18 cellular contexts compared by ENCODE assay signal in genomic region chr11:79412761-79413160, GRCh38. TPM values are rescaled to one million over a fixed set of nuclear protein-coding genes. Genes with fewer than 3 reads are reported as not detected.
DNase-seq lines count a peak whose midpoint lies in the region; ATAC-seq and TF ChIP-seq lines count a peak whose summit lies in the region.
"Had no signal": no experiment of that assay in that cellular context is flagged by ENCODE, and none has a peak within 500 bp of the region (broad histone marks: within the 10 kb centered on the region; RNA-seq: fewer than 3 reads in every experiment).

No MANE protein-coding gene starts in this region.

- peaks cover 8% of the 10 kb centered on the region for H3K4me1 ChIP-seq in mesenchymal stem cell (ENCODE audit: control insufficient read depth, insufficient read depth, low read depth, low read length)

- no peak overlapping the region for H3K23ac ChIP-seq in mesenchymal stem cell (ENCODE audit: low read length in 2 of 2)

- ATAC-seq in GM18519 (IDR thresholded peaks at IDR 0.05; ENCODE audit: low FRiP score, unreplicated experiment) = peak; percentile 59
- peak; percentile 56 for ATAC-seq in HG02885 (IDR thresholded peaks at IDR 0.05; ENCODE audit: poor library complexity, unreplicated experiment)
- no peak for ATAC-seq in T-helper 17 cell
- ATAC-seq in activated CD8-positive, alpha-beta T cell treated with anti-CD3 and anti-CD28 coated beads, Interleukin-2, amount 10 ng/mL, durations not matched to agents 7 days and 5 days = no peak
- ATAC-seq: HepG2 had no signal

- no peak for TF ChIP-seq CTCF in RWPE1 (conservative IDR thresholded peaks at IDR 0.05; ENCODE audit: low read depth)

- H3K4me2 ChIP-seq in mesenchymal stem cell (ENCODE audit: low read length, poor library complexity, severe bottlenecking) = no peak overlapping the region

- H2BK12ac ChIP-seq in mesenchymal stem cell (ENCODE audit: low read length in 2 of 2) = peak overlapping the region in 1 of 2 experiments; percentile 29

- peaks cover 0 to 4% of the 10 kb centered on the region in 2 experiments for H3K27me3 ChIP-seq in mesenchymal stem cell (ENCODE audit: control insufficient read depth in 1 of 2, insufficient read depth in 1 of 2, low read length in 2 of 2)
- H3K27me3 ChIP-seq: BLaER1, brain microvascular endothelial cell, right atrium auricular region had no signal

- no peak overlapping the region for H3K18ac ChIP-seq in mesenchymal stem cell (ENCODE audit: low read depth in 1 of 2, low read length in 2 of 2)

- no peak overlapping the region for H3K27ac Mint-ChIP-seq in T-helper 17 cell
- H3K27ac Mint-ChIP-seq in activated CD8-positive, alpha-beta T cell treated with anti-CD3 and anti-CD28 coated beads, Interleukin-2, amount 10 ng/mL, durations not matched to agents 7 days and 5 days = no peak overlapping the region

- H3K9ac ChIP-seq in mesenchymal stem cell (ENCODE audit: low read length) = peak overlapping the region; percentile 45
- H3K9ac ChIP-seq: BLaER1 had no signal

- H2BK5ac ChIP-seq in mesenchymal stem cell (ENCODE audit: low read depth, low read length, poor library complexity, severe bottlenecking) = no peak overlapping the region

- H3K27me3 Mint-ChIP-seq in T-helper 17 cell = peaks cover 4% of the 10 kb centered on the region
- H3K27me3 Mint-ChIP-seq in activated CD8-positive, alpha-beta T cell treated with anti-CD3 and anti-CD28 coated beads, Interleukin-2, amount 10 ng/mL, durations not matched to agents 7 days and 5 days (ENCODE audit: low read depth) = no peaks in the 10 kb centered on the region

- no peaks in the 10 kb centered on the region for H3K4me1 Mint-ChIP-seq in T-helper 17 cell
- H3K4me1 Mint-ChIP-seq in activated CD8-positive, alpha-beta T cell treated with anti-CD3 and anti-CD28 coated beads, Interleukin-2, amount 10 ng/mL, durations not matched to agents 7 days and 5 days (ENCODE audit: low read depth) = no peaks in the 10 kb centered on the region
- H3K4me1 Mint-ChIP-seq: naive B cell had no signal

- H3K9me3 Mint-ChIP-seq in activated CD8-positive, alpha-beta T cell treated with anti-CD3 and anti-CD28 coated beads, Interleukin-2, amount 10 ng/mL, durations not matched to agents 7 days and 5 days (ENCODE audit: insufficient read depth) = no peaks in the 10 kb centered on the region

- H3K79me1 ChIP-seq in mesenchymal stem cell (replicated peaks; ENCODE audit: low read length, poor library complexity, severe bottlenecking) = no peaks in the 10 kb centered on the region

- H3K27ac ChIP-seq in RWPE1 (peak overlapping the region; percentile 88), mesenchymal stem cell (ENCODE audit: low read length, poor library complexity, severe bottlenecking) (no peak overlapping the region)
- H3K27ac ChIP-seq: BLaER1, brain microvascular endothelial cell, heart right ventricle, right atrium auricular region had no signal

- WGBS in mesenchymal stem cell = 81% methylated on average over 1 of the region's 1 CpG

- no peak overlapping the region for H2BK120ac ChIP-seq in mesenchymal stem cell (ENCODE audit: low read depth, low read length)

- peak; percentile 60 for DNase-seq in RWPE1 (ENCODE audit: low spot score)
- no peak for DNase-seq in mesenchymal stem cell
- no peak for DNase-seq in Ammon's horn (ENCODE audit: low spot score)
- no peak for DNase-seq in T-helper 17 cell
- no peak for DNase-seq in NCI-H526 treated with DMSO at 0.1 percent for 48 hours (lab: John Stamatoyannopoulos, UW)
- DNase-seq in activated CD8-positive, alpha-beta T cell treated with anti-CD3 and anti-CD28 coated beads, Interleukin-2, amount 10 ng/mL, durations not matched to agents 7 days and 5 days = no peak
- DNase-seq: activated CD8-positive, alpha-beta memory T cell treated with anti-CD3 and anti-CD28 coated beads for 24 hours; activated effector memory CD4-positive, alpha-beta T cell treated with anti-CD3 and anti-CD28 coated beads, Interleukin-2, amount 50 U/mL, for 16 hours; GOT3; naive B cell; stimulated activated naive CD4-positive, alpha-beta T cell treated with Interleukin-2 at 50 U/mL for 16 hours had no signal

- H4K91ac ChIP-seq in mesenchymal stem cell (ENCODE audit: low read length) = no peak overlapping the region

- no peak overlapping the region for H3K14ac ChIP-seq in mesenchymal stem cell (ENCODE audit: low read length in 2 of 2)

- no peak overlapping the region for H3K4ac ChIP-seq in mesenchymal stem cell (ENCODE audit: low read depth in 1 of 2, low read length in 2 of 2)

- POLR2A ChIA-PET in RWPE1 (lab: Yijun Ruan, JAX; ENCODE audit: low non-redundant PET) = no interaction called here
- POLR2A ChIA-PET in activated CD8-positive, alpha-beta T cell treated with anti-CD3 and anti-CD28 coated beads, Interleukin-2, amount 10 ng/mL, durations not matched to agents 7 days and 5 days (lab: Charles Lee) = no interaction called here

- H2AK5ac ChIP-seq in mesenchymal stem cell (ENCODE audit: low read length, severe bottlenecking) = no peak overlapping the region

- H2BK15ac ChIP-seq in mesenchymal stem cell (ENCODE audit: low read depth, poor library complexity, severe bottlenecking) = no peak overlapping the region

- H3K4me3 Mint-ChIP-seq in T-helper 17 cell = no peak overlapping the region
- no peak overlapping the region for H3K4me3 Mint-ChIP-seq in activated CD8-positive, alpha-beta T cell treated with anti-CD3 and anti-CD28 coated beads, Interleukin-2, amount 10 ng/mL, durations not matched to agents 7 days and 5 days
- H3K4me3 Mint-ChIP-seq: naive B cell had no signal

- CTCF ChIA-PET in RWPE1 (lab: Yijun Ruan, JAX) = interaction anchor here (0.6 kb wide), 1 partner anchor 133 kb away, joined by 3 read pairs; no protein-coding TSS in a partner anchor
- CTCF ChIA-PET in activated CD8-positive, alpha-beta T cell treated with anti-CD3 and anti-CD28 coated beads, Interleukin-2, amount 10 ng/mL, durations not matched to agents 7 days and 5 days (lab: Charles Lee) = interaction anchor here (1.1 kb wide), 1 partner anchor 12 kb away, joined by 3 read pairs; no protein-coding TSS in a partner anchor

- peaks cover 4% of the 10 kb centered on the region for H3K9me3 ChIP-seq in mesenchymal stem cell (ENCODE audit: control insufficient read depth, low read length)
- no peaks in the 10 kb centered on the region for H3K9me3 ChIP-seq in T-helper 17 cell (ENCODE audit: control insufficient read depth, low read length, poor library complexity, severe bottlenecking)

- H3K36me3 ChIP-seq in mesenchymal stem cell (ENCODE audit: control insufficient read depth in 1 of 2, insufficient read depth in 2 of 2, low read depth in 1 of 2, low read length in 2 of 2) = no peaks in the 10 kb centered on the region
- H3K36me3 ChIP-seq: brain microvascular endothelial cell, heart right ventricle, right atrium auricular region had no signal

- H3K4me3 ChIP-seq in mesenchymal stem cell (ENCODE audit: insufficient read depth in 1 of 2, low read depth in 1 of 2, low read length in 2 of 2) = peak overlapping the region in 1 of 2 experiments; percentile 34
- H3K4me3 ChIP-seq: BLaER1, heart right ventricle, right atrium auricular region had no signal

- no peak overlapping the region for H2AFZ ChIP-seq in mesenchymal stem cell (ENCODE audit: low read depth, low read length)

- H3K36me3 Mint-ChIP-seq in T-helper 17 cell (ENCODE audit: low read depth) = no peaks in the 10 kb centered on the region
- no peaks in the 10 kb centered on the region for H3K36me3 Mint-ChIP-seq in activated CD8-positive, alpha-beta T cell treated with anti-CD3 and anti-CD28 coated beads, Interleukin-2, amount 10 ng/mL, durations not matched to agents 7 days and 5 days (ENCODE audit: low read depth)
- H3K36me3 Mint-ChIP-seq: naive B cell had no signal

- H4K8ac ChIP-seq in mesenchymal stem cell (ENCODE audit: low read length) = no peak overlapping the region

RNA-seq across cellular contexts. Expression of gene TENM4, which starts 28.1 kb away (rescaled TPM):
- 3.1 TPM for polyA plus RNA-seq in mesenchymal stem cell (2013, experiment 1 of 2)
- 9.1 TPM for polyA plus RNA-seq in mesenchymal stem cell (2013, experiment 2 of 2)
- total RNA-seq in T-helper 17 cell = under 1 TPM; 0.31 to 0.97 TPM
- not detected for total RNA-seq in activated CD8-positive, alpha-beta T cell treated with anti-CD3 and anti-CD28 coated beads, Interleukin-2, amount 10 ng/mL, durations not matched to agents 7 days and 5 days
- total RNA-seq: HepG2 had no signal
- polyA plus RNA-seq: HepG2 had no signal

Comparison
In these comparisons a context has a peak if more than half of its experiments do, and no peak if none do; other contexts are left out.
1. ATAC-seq: peak in GM18519 (single experiment) and HG02885 (single experiment); none in T-helper 17 cell (single experiment) and activated CD8-positive, alpha-beta T cell treated with anti-CD3 and anti-CD28 coated beads, Interleukin-2, amount 10 ng/mL, durations not matched to agents 7 days and 5 days (single experiment).